In genomic region chr16:85253127-85253941, GRCh38 we compare ENCODE assay signal across 8 cellular contexts.
DNase-seq lines count a peak whose midpoint lies in the region; ATAC-seq and TF ChIP-seq lines count a peak whose summit lies in the region.

No MANE protein-coding gene starts in this region.

- H3K9ac ChIP-seq in OCI-LY3 (ENCODE audit: low read length), result no peak overlapping the region
- no peak overlapping the region for H3K9ac ChIP-seq in parathyroid adenoma

- no peak overlapping the region for H3K27ac ChIP-seq in OCI-LY3 (ENCODE audit: low read length)
- H3K27ac ChIP-seq in foreskin keratinocyte, result no peak overlapping the region
- H3K27ac ChIP-seq in parathyroid adenoma, result no peak overlapping the region
- no peak overlapping the region for H3K27ac ChIP-seq in upper lobe of right lung

- H3K9me3 ChIP-seq in OCI-LY3 (ENCODE audit: insufficient read depth, low read length) (no peaks in the 10 kb centered on the region), parathyroid adenoma (ENCODE audit: control insufficient read depth, low read length) (no peaks in the 10 kb centered on the region), upper lobe of right lung (no peaks in the 10 kb centered on the region)

- H3K4me3 Mint-ChIP-seq in activated T-helper 1 cell treated with anti-CD3 and anti-CD28 coated beads, Interleukin-12 subunit alpha, Interleukin-12 subunit beta, Interleukin-2, Interleukin-4 antibody, amounts not matched to agents 30 ng/mL and 10 ng/mL and 1 ng/mL, durations not matched to agents 14 hours and 24 hours and 36 hours, result no peak overlapping the region

- intact Hi-C loops in activated T-helper 1 cell treated with anti-CD3 and anti-CD28 coated beads, Interleukin-12 subunit alpha, Interleukin-12 subunit beta, Interleukin-2, Interleukin-4 antibody, amounts not matched to agents 30 ng/mL and 10 ng/mL and 1 ng/mL, durations not matched to agents 14 hours and 24 hours and 36 hours (cut with micrococcal nuclease), result loop anchor here (1.0 kb wide), 1 partner anchor 138 kb away; no protein-coding TSS in a partner anchor
- intact Hi-C loops in upper lobe of right lung (cut with DNase I), result loop anchor here (10.0 kb wide), 1 partner anchor 139 kb away; the partner anchor contains the start of gene CIBAR2

- no peaks in the 10 kb centered on the region for H4K20me1 ChIP-seq in OCI-LY3 (ENCODE audit: insufficient read depth, low read length)

- H3K4me2 ChIP-seq in OCI-LY3 (ENCODE audit: low read length) (no peak overlapping the region), parathyroid adenoma (ENCODE audit: low read length) (no peak overlapping the region)

- ATAC-seq in GM19467 (IDR thresholded peaks at IDR 0.05; ENCODE audit: unreplicated experiment), result peak; percentile 64
- ATAC-seq in foreskin keratinocyte, result peak; percentile 74
- ATAC-seq in upper lobe of right lung, result peak; percentile 80
- no peak for ATAC-seq in GM21381 (IDR thresholded peaks at IDR 0.05; ENCODE audit: unreplicated experiment)

- H2AFZ ChIP-seq in OCI-LY3 (ENCODE audit: low read depth, low read length) (no peak overlapping the region), parathyroid adenoma (no peak overlapping the region)

- peaks cover 2% of the 10 kb centered on the region for H3K27me3 Mint-ChIP-seq in activated T-helper 1 cell treated with anti-CD3 and anti-CD28 coated beads, Interleukin-12 subunit alpha, Interleukin-12 subunit beta, Interleukin-2, Interleukin-4 antibody, amounts not matched to agents 30 ng/mL and 10 ng/mL and 1 ng/mL, durations not matched to agents 14 hours and 24 hours and 36 hours (ENCODE audit: insufficient read depth)

- no peaks in the 10 kb centered on the region for H3K27me3 ChIP-seq in OCI-LY3 (ENCODE audit: low read depth, low read length)
- H3K27me3 ChIP-seq in foreskin keratinocyte, result peaks cover under 1% of the 10 kb centered on the region
- no peaks in the 10 kb centered on the region for H3K27me3 ChIP-seq in parathyroid adenoma (ENCODE audit: control insufficient read depth, insufficient read depth, low read length)
- H3K27me3 ChIP-seq in upper lobe of right lung, result no peaks in the 10 kb centered on the region

- H3K36me3 Mint-ChIP-seq in activated T-helper 1 cell treated with anti-CD3 and anti-CD28 coated beads, Interleukin-12 subunit alpha, Interleukin-12 subunit beta, Interleukin-2, Interleukin-4 antibody, amounts not matched to agents 30 ng/mL and 10 ng/mL and 1 ng/mL, durations not matched to agents 14 hours and 24 hours and 36 hours (ENCODE audit: low read depth), result no peaks in the 10 kb centered on the region

- H3K36me3 ChIP-seq in OCI-LY3 (replicated peaks; ENCODE audit: low read depth, low read length) (no peaks in the 10 kb centered on the region), parathyroid adenoma (ENCODE audit: control insufficient read depth, insufficient read depth, low read length) (no peaks in the 10 kb centered on the region), upper lobe of right lung (no peaks in the 10 kb centered on the region)

- DNase-seq in AML-193 (lab: John Stamatoyannopoulos, UW) (peak; percentile 6 to 10), foreskin keratinocyte (no peak), upper lobe of right lung (peak; percentile 82)
- DNase-seq in activated T-helper 1 cell treated with anti-CD3 and anti-CD28 coated beads, Interleukin-12 subunit alpha, Interleukin-12 subunit beta, Interleukin-2, Interleukin-4 antibody, amounts not matched to agents 30 ng/mL and 10 ng/mL and 1 ng/mL, durations not matched to agents 14 hours and 24 hours and 36 hours (ENCODE audit: low spot score), result peak; percentile 35

- H3K4me1 Mint-ChIP-seq in activated T-helper 1 cell treated with anti-CD3 and anti-CD28 coated beads, Interleukin-12 subunit alpha, Interleukin-12 subunit beta, Interleukin-2, Interleukin-4 antibody, amounts not matched to agents 30 ng/mL and 10 ng/mL and 1 ng/mL, durations not matched to agents 14 hours and 24 hours and 36 hours (ENCODE audit: low read depth), result no peaks in the 10 kb centered on the region

- no peaks in the 10 kb centered on the region for H3K79me2 ChIP-seq in OCI-LY3 (ENCODE audit: low read length)
- peaks cover 28% of the 10 kb centered on the region for H3K79me2 ChIP-seq in parathyroid adenoma

- no peaks in the 10 kb centered on the region for H3K4me1 ChIP-seq in OCI-LY3 (ENCODE audit: low read length)
- H3K4me1 ChIP-seq in foreskin keratinocyte, result no peaks in the 10 kb centered on the region
- H3K4me1 ChIP-seq in parathyroid adenoma, result peaks cover 5% of the 10 kb centered on the region
- no peaks in the 10 kb centered on the region for H3K4me1 ChIP-seq in upper lobe of right lung

- TF ChIP-seq CTCF in OCI-LY3 (IDR thresholded peaks at IDR 0.05; ENCODE audit: low read depth, low read length) (peak; percentile 91), foreskin keratinocyte (conservative IDR thresholded peaks at IDR 0.05) (peak; percentile 78), parathyroid adenoma (IDR thresholded peaks at IDR 0.05) (peak; percentile 84), upper lobe of right lung (IDR thresholded peaks at IDR 0.05) (peak; percentile 92)

- H3K9me3 Mint-ChIP-seq in activated T-helper 1 cell treated with anti-CD3 and anti-CD28 coated beads, Interleukin-12 subunit alpha, Interleukin-12 subunit beta, Interleukin-2, Interleukin-4 antibody, amounts not matched to agents 30 ng/mL and 10 ng/mL and 1 ng/mL, durations not matched to agents 14 hours and 24 hours and 36 hours, result no peaks in the 10 kb centered on the region

- H3K27ac Mint-ChIP-seq in activated T-helper 1 cell treated with anti-CD3 and anti-CD28 coated beads, Interleukin-12 subunit alpha, Interleukin-12 subunit beta, Interleukin-2, Interleukin-4 antibody, amounts not matched to agents 30 ng/mL and 10 ng/mL and 1 ng/mL, durations not matched to agents 14 hours and 24 hours and 36 hours, result no peak overlapping the region

- H3K4me3 ChIP-seq in OCI-LY3 (ENCODE audit: low read length) (no peak overlapping the region), parathyroid adenoma (ENCODE audit: low read depth, low read length) (no peak overlapping the region), upper lobe of right lung (no peak overlapping the region)

Comparison
In these comparisons a context has a peak if more than half of its experiments do, and no peak if none do; other contexts are left out.
1. DNase-seq: peak in AML-193 (2 of 2), activated T-helper 1 cell treated with anti-CD3 and anti-CD28 coated beads, Interleukin-12 subunit alpha, Interleukin-12 subunit beta, Interleukin-2, Interleukin-4 antibody, amounts not matched to agents 30 ng/mL and 10 ng/mL and 1 ng/mL, durations not matched to agents 14 hours and 24 hours and 36 hours (single experiment) and upper lobe of right lung (single experiment); none in foreskin keratinocyte (0 of 2).
2. Peak in every context shown above with its lines, with median percentiles within 50 percentile points of each other: CTCF ChIP-seq.